ENCODE assay signal across 1 cellular context in genomic region chr3:58163234-58163633, GRCh38.
TF ChIP-seq lines count a peak whose summit lies in the region.

No MANE protein-coding gene starts in this region.

TF ChIP-seq in SK-N-SH, 30 proteins besides CTCF, POLR2A, EP300 and RAD21 (continued from another document):
- TF ChIP-seq ZBTB33 (IDR thresholded peaks at IDR 0.05; ENCODE audit: borderline replicate concordance, low read depth): no peak
- no peak for TF ChIP-seq POLR2AphosphoS5 (IDR thresholded peaks at IDR 0.05; ENCODE audit: low read depth, low read length)
- TF ChIP-seq RXRA (IDR thresholded peaks at IDR 0.05; ENCODE audit: borderline replicate concordance, low read depth): no peak
